ENCODE assay signal across 8 cellular contexts in genomic region chr14:31420013-31420318, GRCh38.
A peak's percentile ranks its signal among the peaks of the same experiment; 100 is the strongest.
DNase-seq lines count a peak whose midpoint lies in the region; ATAC-seq and TF ChIP-seq lines count a peak whose summit lies in the region.

No MANE protein-coding gene starts in this region.

- peak overlapping the region; percentile 97 for H3K4me3 Mint-ChIP-seq in central memory CD8-positive, alpha-beta T cell

- in situ Hi-C loops in GM13976 (cut with MboI; ENCODE audit: low sequenced_read_pairs, unreplicated experiment): no loop called here

- no peaks in the 10 kb centered on the region for H3K9me3 Mint-ChIP-seq in central memory CD8-positive, alpha-beta T cell

- H3K4me3 ChIP-seq in ACC112 (ENCODE audit: low read depth, low read length) (peak overlapping the region; percentile 95), OCI-LY1 (ENCODE audit: low read depth, low read length, poor library complexity, severe bottlenecking) (peak overlapping the region; percentile 83)

- no peaks in the 10 kb centered on the region for H3K27me3 Mint-ChIP-seq in central memory CD8-positive, alpha-beta T cell

- peak; percentile 14 for ATAC-seq in HG02973 (IDR thresholded peaks at IDR 0.05; ENCODE audit: unreplicated experiment)
- peak; percentile 4 for ATAC-seq in central memory CD8-positive, alpha-beta T cell (replicated peaks; ENCODE audit: extremely low read depth, poor library complexity, severe bottlenecking)

- peak overlapping the region; percentile 69 for H3K4me2 ChIP-seq in OCI-LY1 (ENCODE audit: low read length)

- peak overlapping the region; percentile 80 for H3K9ac ChIP-seq in OCI-LY1 (ENCODE audit: low read length)

- peak overlapping the region; percentile 93 for H2AFZ ChIP-seq in ACC112 (ENCODE audit: low read length, unreplicated experiment)
- H2AFZ ChIP-seq in OCI-LY1 (ENCODE audit: low read length): no peak overlapping the region

- H3K36me3 ChIP-seq in ACC112 (ENCODE audit: insufficient read depth, low read length): peaks cover 3% of the 10 kb centered on the region; the same call in 1 of the 2 replicates
- H3K36me3 ChIP-seq in OCI-LY1 (ENCODE audit: insufficient read depth, low read length): no peaks in the 10 kb centered on the region

- H3K27me3 ChIP-seq in ACC112 (ENCODE audit: insufficient read depth, low read length) (no peaks in the 10 kb centered on the region), OCI-LY1 (ENCODE audit: insufficient read depth, low read length) (no peaks in the 10 kb centered on the region)

- TF ChIP-seq CTCF in GM13976 (IDR thresholded peaks at IDR 0.05; ENCODE audit: borderline replicate concordance, control extremely low read depth, extremely low read depth, insufficient read depth, missing control alignments) (no peak), OCI-LY1 (IDR thresholded peaks at IDR 0.05; ENCODE audit: low read length) (no peak)

- no peaks in the 10 kb centered on the region for H3K9me3 ChIP-seq in OCI-LY1 (ENCODE audit: low read length)

- DNase-seq in GM13976 (ENCODE audit: low spot score) (peak; percentile 56), kidney glomerular epithelial cell (lab: John Stamatoyannopoulos, UW) (peak; percentile 48), NAMALWA (ENCODE audit: low spot score) (no peak)
- DNase-seq in central memory CD8-positive, alpha-beta T cell (ENCODE audit: low spot score in 2 of 2): no peak
- peak; percentile 0 for DNase-seq in stimulated activated CD8-positive, alpha-beta memory T cell treated with anti-CD3 and anti-CD28 coated beads, Interleukin-2, amount 100 ng/mL, for 1 hour (ENCODE audit: low read depth in 2 of 2)

- H3K4me1 ChIP-seq in ACC112 (ENCODE audit: control insufficient read depth, insufficient read depth, low read length, unreplicated experiment): peaks cover 7% of the 10 kb centered on the region
- peaks cover 42% of the 10 kb centered on the region for H3K4me1 ChIP-seq in OCI-LY1 (ENCODE audit: insufficient read depth, low read length, severe bottlenecking)

- H3K36me3 Mint-ChIP-seq in central memory CD8-positive, alpha-beta T cell (ENCODE audit: insufficient read depth): peaks cover 10% of the 10 kb centered on the region

- peak overlapping the region; percentile 97 for H3K27ac Mint-ChIP-seq in central memory CD8-positive, alpha-beta T cell (ENCODE audit: low read depth)

- H3K27ac ChIP-seq in ACC112 (ENCODE audit: low read depth, low read length) (peak overlapping the region; percentile 43), OCI-LY1 (ENCODE audit: low read depth, low read length, poor library complexity, severe bottlenecking) (no peak overlapping the region)

- H3K79me2 ChIP-seq in ACC112 (ENCODE audit: control insufficient read depth, insufficient read depth, low read length, unreplicated experiment): peaks cover 41% of the 10 kb centered on the region
- H3K79me2 ChIP-seq in OCI-LY1 (ENCODE audit: insufficient read depth, low read length): peaks cover 11% of the 10 kb centered on the region; the same call in 1 of the 2 replicates

- H3F3A ChIP-seq in OCI-LY1 (ENCODE audit: insufficient read depth, low read length): no peaks in the 10 kb centered on the region

- peaks cover 27% of the 10 kb centered on the region for H3K4me1 Mint-ChIP-seq in central memory CD8-positive, alpha-beta T cell

- no peaks in the 10 kb centered on the region for H4K20me1 ChIP-seq in OCI-LY1 (ENCODE audit: insufficient read depth, low read length)

- no peaks in the 10 kb centered on the region for H3K9me2 ChIP-seq in OCI-LY1 (ENCODE audit: low read depth, low read length)

Comparison
In these comparisons a context has a peak if more than half of its experiments do, and no peak if none do; other contexts are left out.
1. DNase-seq: peak in GM13976 (single experiment), kidney glomerular epithelial cell (single experiment) and stimulated activated CD8-positive, alpha-beta memory T cell treated with anti-CD3 and anti-CD28 coated beads, Interleukin-2, amount 100 ng/mL, for 1 hour (2 of 2); none in central memory CD8-positive, alpha-beta T cell (0 of 2) and NAMALWA (single experiment).